In genomic region chr1:26265405-26265804, GRCh38 we compare ENCODE assay signal across 13 cellular contexts. TPM values are rescaled to one million over a fixed set of nuclear protein-coding genes. Genes with fewer than 3 reads are reported as not detected.
DNase-seq lines count a peak whose midpoint lies in the region; ATAC-seq lines count a peak whose summit lies in the region.
"Had no signal": no experiment of that assay in that cellular context is flagged by ENCODE, and none has a peak within 500 bp of the region (broad histone marks: within the 10 kb centered on the region; RNA-seq: fewer than 3 reads in every experiment).

No MANE protein-coding gene starts in this region.

- peak; percentile 78 for ATAC-seq in activated naive CD8-positive, alpha-beta T cell treated with anti-CD3 and anti-CD28 coated beads, Interleukin-2, amount 50 U/mL, for 24 hours
- peak; percentile 65 for ATAC-seq in memory B cell (ENCODE audit: low read depth)
- peak; percentile 65 for ATAC-seq in stimulated activated naive CD8-positive, alpha-beta T cell treated with anti-CD3 and anti-CD28 coated beads, Interleukin-15, Interleukin-2, amounts not matched to agents 100 U/mL and 50 U/mL, for 24 hours

- H3K4me1 Mint-ChIP-seq in activated naive CD8-positive, alpha-beta T cell treated with anti-CD3 and anti-CD28 coated beads, Interleukin-2, amount 50 U/mL, for 24 hours = peaks cover 15% of the 10 kb centered on the region
- peaks cover 8% of the 10 kb centered on the region for H3K4me1 Mint-ChIP-seq in activated naive CD8-positive, alpha-beta T cell treated with anti-CD3 and anti-CD28 coated beads for 36 hours
- H3K4me1 Mint-ChIP-seq in memory B cell = no peaks in the 10 kb centered on the region
- H3K4me1 Mint-ChIP-seq in activated T-helper 1 cell treated with anti-CD3 and anti-CD28 coated beads, Interleukin-12 subunit alpha, Interleukin-12 subunit beta, Interleukin-2, Interleukin-4 antibody, amounts not matched to agents 30 ng/mL and 10 ng/mL and 1 ng/mL, durations not matched to agents 14 hours and 24 hours and 36 hours (ENCODE audit: low read depth) = peaks cover 5% of the 10 kb centered on the region
- H3K4me1 Mint-ChIP-seq: CD8-positive, alpha-beta memory T cell had no signal

- intact Hi-C loops in activated T-helper 1 cell treated with anti-CD3 and anti-CD28 coated beads, Interleukin-12 subunit alpha, Interleukin-12 subunit beta, Interleukin-2, Interleukin-4 antibody, amounts not matched to agents 30 ng/mL and 10 ng/mL and 1 ng/mL, durations not matched to agents 14 hours and 24 hours and 36 hours (cut with micrococcal nuclease) = no loop called here

- H3K27me3 Mint-ChIP-seq in activated naive CD8-positive, alpha-beta T cell treated with anti-CD3 and anti-CD28 coated beads, Interleukin-2, amount 50 U/mL, for 24 hours = no peaks in the 10 kb centered on the region
- no peaks in the 10 kb centered on the region for H3K27me3 Mint-ChIP-seq in activated naive CD8-positive, alpha-beta T cell treated with anti-CD3 and anti-CD28 coated beads for 36 hours
- H3K27me3 Mint-ChIP-seq in memory B cell = no peaks in the 10 kb centered on the region
- no peaks in the 10 kb centered on the region for H3K27me3 Mint-ChIP-seq in activated T-helper 1 cell treated with anti-CD3 and anti-CD28 coated beads, Interleukin-12 subunit alpha, Interleukin-12 subunit beta, Interleukin-2, Interleukin-4 antibody, amounts not matched to agents 30 ng/mL and 10 ng/mL and 1 ng/mL, durations not matched to agents 14 hours and 24 hours and 36 hours (ENCODE audit: insufficient read depth)
- H3K27me3 Mint-ChIP-seq: CD4-positive, CD25-positive, alpha-beta regulatory T cell; CD8-positive, alpha-beta memory T cell had no signal

- H3K4me3 Mint-ChIP-seq in activated naive CD8-positive, alpha-beta T cell treated with anti-CD3 and anti-CD28 coated beads, Interleukin-2, amount 50 U/mL, for 24 hours = no peak overlapping the region
- H3K4me3 Mint-ChIP-seq in activated naive CD8-positive, alpha-beta T cell treated with anti-CD3 and anti-CD28 coated beads for 36 hours = no peak overlapping the region
- no peak overlapping the region for H3K4me3 Mint-ChIP-seq in memory B cell
- no peak overlapping the region for H3K4me3 Mint-ChIP-seq in activated T-helper 1 cell treated with anti-CD3 and anti-CD28 coated beads, Interleukin-12 subunit alpha, Interleukin-12 subunit beta, Interleukin-2, Interleukin-4 antibody, amounts not matched to agents 30 ng/mL and 10 ng/mL and 1 ng/mL, durations not matched to agents 14 hours and 24 hours and 36 hours
- H3K4me3 Mint-ChIP-seq: CD4-positive, CD25-positive, alpha-beta regulatory T cell; CD8-positive, alpha-beta memory T cell had no signal

- H3K36me3 Mint-ChIP-seq in activated naive CD8-positive, alpha-beta T cell treated with anti-CD3 and anti-CD28 coated beads, Interleukin-2, amount 50 U/mL, for 24 hours (ENCODE audit: low read depth) = peaks cover 75% of the 10 kb centered on the region
- H3K36me3 Mint-ChIP-seq in activated naive CD8-positive, alpha-beta T cell treated with anti-CD3 and anti-CD28 coated beads for 36 hours = peaks cover 64% of the 10 kb centered on the region
- H3K36me3 Mint-ChIP-seq in memory B cell = peaks cover 34% of the 10 kb centered on the region
- peaks cover 67% of the 10 kb centered on the region for H3K36me3 Mint-ChIP-seq in activated T-helper 1 cell treated with anti-CD3 and anti-CD28 coated beads, Interleukin-12 subunit alpha, Interleukin-12 subunit beta, Interleukin-2, Interleukin-4 antibody, amounts not matched to agents 30 ng/mL and 10 ng/mL and 1 ng/mL, durations not matched to agents 14 hours and 24 hours and 36 hours (ENCODE audit: low read depth)

- H3K27ac Mint-ChIP-seq in activated naive CD8-positive, alpha-beta T cell treated with anti-CD3 and anti-CD28 coated beads, Interleukin-2, amount 50 U/mL, for 24 hours = no peak overlapping the region
- H3K27ac Mint-ChIP-seq in activated naive CD8-positive, alpha-beta T cell treated with anti-CD3 and anti-CD28 coated beads for 36 hours = no peak overlapping the region
- H3K27ac Mint-ChIP-seq in memory B cell = no peak overlapping the region
- no peak overlapping the region for H3K27ac Mint-ChIP-seq in activated T-helper 1 cell treated with anti-CD3 and anti-CD28 coated beads, Interleukin-12 subunit alpha, Interleukin-12 subunit beta, Interleukin-2, Interleukin-4 antibody, amounts not matched to agents 30 ng/mL and 10 ng/mL and 1 ng/mL, durations not matched to agents 14 hours and 24 hours and 36 hours
- H3K27ac Mint-ChIP-seq: CD4-positive, CD25-positive, alpha-beta regulatory T cell had no signal

- no peak for DNase-seq in activated naive CD8-positive, alpha-beta T cell treated with anti-CD3 and anti-CD28 coated beads, Interleukin-2, amount 50 U/mL, for 24 hours
- DNase-seq in activated naive CD8-positive, alpha-beta T cell treated with anti-CD3 and anti-CD28 coated beads for 36 hours = no peak
- no peak for DNase-seq in memory B cell (ENCODE audit: low spot score in 2 of 2)
- DNase-seq in stimulated activated naive CD8-positive, alpha-beta T cell treated with anti-CD3 and anti-CD28 coated beads, Interleukin-15, Interleukin-2, amounts not matched to agents 100 U/mL and 50 U/mL, for 24 hours = no peak
- DNase-seq in stimulated activated naive CD4-positive, alpha-beta T cell treated with Interleukin-2 at 50 U/mL for 16 hours (lab: John Stamatoyannopoulos, UW) = no peak
- no peak for DNase-seq in activated T-helper 1 cell treated with anti-CD3 and anti-CD28 coated beads, Interleukin-12 subunit alpha, Interleukin-12 subunit beta, Interleukin-2, Interleukin-4 antibody, amounts not matched to agents 30 ng/mL and 10 ng/mL and 1 ng/mL, durations not matched to agents 14 hours and 24 hours and 36 hours (ENCODE audit: low spot score)
- DNase-seq: ACHN; BE2C; C1 segment of cervical spinal cord; CD4-positive, CD25-positive, alpha-beta regulatory T cell; CD8-positive, alpha-beta memory T cell; COR-L47; GM23248 had no signal

- peaks cover 8% of the 10 kb centered on the region for H3K9me3 Mint-ChIP-seq in activated naive CD8-positive, alpha-beta T cell treated with anti-CD3 and anti-CD28 coated beads, Interleukin-2, amount 50 U/mL, for 24 hours
- peaks cover 14% of the 10 kb centered on the region for H3K9me3 Mint-ChIP-seq in activated naive CD8-positive, alpha-beta T cell treated with anti-CD3 and anti-CD28 coated beads for 36 hours
- H3K9me3 Mint-ChIP-seq in memory B cell = peaks cover 6% of the 10 kb centered on the region
- peaks cover 14% of the 10 kb centered on the region for H3K9me3 Mint-ChIP-seq in activated T-helper 1 cell treated with anti-CD3 and anti-CD28 coated beads, Interleukin-12 subunit alpha, Interleukin-12 subunit beta, Interleukin-2, Interleukin-4 antibody, amounts not matched to agents 30 ng/mL and 10 ng/mL and 1 ng/mL, durations not matched to agents 14 hours and 24 hours and 36 hours

RNA-seq across cellular contexts. Expression of gene SH3BGRL3, which starts 14.5 kb away (rescaled TPM):
- 100 to 1,000 TPM; 292 to 295 TPM for total RNA-seq in activated naive CD8-positive, alpha-beta T cell treated with anti-CD3 and anti-CD28 coated beads for 36 hours
- 551 and 575 TPM in 2 replicates for total RNA-seq in activated T-helper 1 cell treated with anti-CD3 and anti-CD28 coated beads, Interleukin-12 subunit alpha, Interleukin-12 subunit beta, Interleukin-2, Interleukin-4 antibody, amounts not matched to agents 30 ng/mL and 10 ng/mL and 1 ng/mL, durations not matched to agents 14 hours and 24 hours and 36 hours

RNA-seq across cellular contexts. Expression of gene CEP85, which starts 31.4 kb away (rescaled TPM):
- total RNA-seq in activated naive CD8-positive, alpha-beta T cell treated with anti-CD3 and anti-CD28 coated beads for 36 hours = 10 to 100 TPM; 28.1 to 29.6 TPM
- total RNA-seq in activated T-helper 1 cell treated with anti-CD3 and anti-CD28 coated beads, Interleukin-12 subunit alpha, Interleukin-12 subunit beta, Interleukin-2, Interleukin-4 antibody, amounts not matched to agents 30 ng/mL and 10 ng/mL and 1 ng/mL, durations not matched to agents 14 hours and 24 hours and 36 hours = 37.0 and 37.1 TPM in 2 replicates

RNA-seq across cellular contexts. Expression of gene UBXN11, which starts 41.0 kb away (rescaled TPM):
- 10 to 100 TPM; 30.5 to 31.7 TPM for total RNA-seq in activated naive CD8-positive, alpha-beta T cell treated with anti-CD3 and anti-CD28 coated beads for 36 hours
- 14.8 and 22.1 TPM in 2 replicates for total RNA-seq in activated T-helper 1 cell treated with anti-CD3 and anti-CD28 coated beads, Interleukin-12 subunit alpha, Interleukin-12 subunit beta, Interleukin-2, Interleukin-4 antibody, amounts not matched to agents 30 ng/mL and 10 ng/mL and 1 ng/mL, durations not matched to agents 14 hours and 24 hours and 36 hours

RNA-seq across cellular contexts. Expression of gene CD52, which starts 52.4 kb away (rescaled TPM):
- total RNA-seq in activated naive CD8-positive, alpha-beta T cell treated with anti-CD3 and anti-CD28 coated beads for 36 hours = 100 to 1,000 TPM; 263 to 278 TPM
- total RNA-seq in activated T-helper 1 cell treated with anti-CD3 and anti-CD28 coated beads, Interleukin-12 subunit alpha, Interleukin-12 subunit beta, Interleukin-2, Interleukin-4 antibody, amounts not matched to agents 30 ng/mL and 10 ng/mL and 1 ng/mL, durations not matched to agents 14 hours and 24 hours and 36 hours = 394 and 411 TPM in 2 replicates
- total RNA-seq: GM23248 had no signal
